1 cellular context compared by ENCODE assay signal in the genomic region with DNA sequence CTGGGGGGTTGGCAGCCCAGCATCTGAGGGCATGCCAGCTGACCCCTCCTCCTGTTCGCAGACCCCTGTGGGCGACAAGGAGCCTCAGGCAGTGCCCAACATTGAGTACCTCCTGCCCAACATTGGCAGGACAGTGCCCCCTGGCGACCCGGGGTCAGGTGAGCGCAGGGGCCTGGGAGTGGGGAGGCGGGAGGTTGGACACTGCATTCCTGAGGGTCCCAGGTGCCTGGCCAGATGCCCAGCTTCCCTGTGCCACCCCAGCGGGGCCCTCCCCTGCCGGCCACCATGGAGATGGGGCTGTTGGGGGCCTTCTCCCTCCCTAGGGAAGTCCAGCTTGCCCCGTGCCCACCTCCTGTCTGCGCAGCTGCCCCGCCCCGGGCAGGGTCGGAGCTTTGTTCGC.
TF ChIP-seq lines count a peak whose summit lies in the region.

No MANE protein-coding gene starts in this region.

TF ChIP-seq in GM23338, 12 proteins besides CTCF, POLR2A, EP300 and RAD21 (continued from another document):
- TF ChIP-seq, protein P1, sequence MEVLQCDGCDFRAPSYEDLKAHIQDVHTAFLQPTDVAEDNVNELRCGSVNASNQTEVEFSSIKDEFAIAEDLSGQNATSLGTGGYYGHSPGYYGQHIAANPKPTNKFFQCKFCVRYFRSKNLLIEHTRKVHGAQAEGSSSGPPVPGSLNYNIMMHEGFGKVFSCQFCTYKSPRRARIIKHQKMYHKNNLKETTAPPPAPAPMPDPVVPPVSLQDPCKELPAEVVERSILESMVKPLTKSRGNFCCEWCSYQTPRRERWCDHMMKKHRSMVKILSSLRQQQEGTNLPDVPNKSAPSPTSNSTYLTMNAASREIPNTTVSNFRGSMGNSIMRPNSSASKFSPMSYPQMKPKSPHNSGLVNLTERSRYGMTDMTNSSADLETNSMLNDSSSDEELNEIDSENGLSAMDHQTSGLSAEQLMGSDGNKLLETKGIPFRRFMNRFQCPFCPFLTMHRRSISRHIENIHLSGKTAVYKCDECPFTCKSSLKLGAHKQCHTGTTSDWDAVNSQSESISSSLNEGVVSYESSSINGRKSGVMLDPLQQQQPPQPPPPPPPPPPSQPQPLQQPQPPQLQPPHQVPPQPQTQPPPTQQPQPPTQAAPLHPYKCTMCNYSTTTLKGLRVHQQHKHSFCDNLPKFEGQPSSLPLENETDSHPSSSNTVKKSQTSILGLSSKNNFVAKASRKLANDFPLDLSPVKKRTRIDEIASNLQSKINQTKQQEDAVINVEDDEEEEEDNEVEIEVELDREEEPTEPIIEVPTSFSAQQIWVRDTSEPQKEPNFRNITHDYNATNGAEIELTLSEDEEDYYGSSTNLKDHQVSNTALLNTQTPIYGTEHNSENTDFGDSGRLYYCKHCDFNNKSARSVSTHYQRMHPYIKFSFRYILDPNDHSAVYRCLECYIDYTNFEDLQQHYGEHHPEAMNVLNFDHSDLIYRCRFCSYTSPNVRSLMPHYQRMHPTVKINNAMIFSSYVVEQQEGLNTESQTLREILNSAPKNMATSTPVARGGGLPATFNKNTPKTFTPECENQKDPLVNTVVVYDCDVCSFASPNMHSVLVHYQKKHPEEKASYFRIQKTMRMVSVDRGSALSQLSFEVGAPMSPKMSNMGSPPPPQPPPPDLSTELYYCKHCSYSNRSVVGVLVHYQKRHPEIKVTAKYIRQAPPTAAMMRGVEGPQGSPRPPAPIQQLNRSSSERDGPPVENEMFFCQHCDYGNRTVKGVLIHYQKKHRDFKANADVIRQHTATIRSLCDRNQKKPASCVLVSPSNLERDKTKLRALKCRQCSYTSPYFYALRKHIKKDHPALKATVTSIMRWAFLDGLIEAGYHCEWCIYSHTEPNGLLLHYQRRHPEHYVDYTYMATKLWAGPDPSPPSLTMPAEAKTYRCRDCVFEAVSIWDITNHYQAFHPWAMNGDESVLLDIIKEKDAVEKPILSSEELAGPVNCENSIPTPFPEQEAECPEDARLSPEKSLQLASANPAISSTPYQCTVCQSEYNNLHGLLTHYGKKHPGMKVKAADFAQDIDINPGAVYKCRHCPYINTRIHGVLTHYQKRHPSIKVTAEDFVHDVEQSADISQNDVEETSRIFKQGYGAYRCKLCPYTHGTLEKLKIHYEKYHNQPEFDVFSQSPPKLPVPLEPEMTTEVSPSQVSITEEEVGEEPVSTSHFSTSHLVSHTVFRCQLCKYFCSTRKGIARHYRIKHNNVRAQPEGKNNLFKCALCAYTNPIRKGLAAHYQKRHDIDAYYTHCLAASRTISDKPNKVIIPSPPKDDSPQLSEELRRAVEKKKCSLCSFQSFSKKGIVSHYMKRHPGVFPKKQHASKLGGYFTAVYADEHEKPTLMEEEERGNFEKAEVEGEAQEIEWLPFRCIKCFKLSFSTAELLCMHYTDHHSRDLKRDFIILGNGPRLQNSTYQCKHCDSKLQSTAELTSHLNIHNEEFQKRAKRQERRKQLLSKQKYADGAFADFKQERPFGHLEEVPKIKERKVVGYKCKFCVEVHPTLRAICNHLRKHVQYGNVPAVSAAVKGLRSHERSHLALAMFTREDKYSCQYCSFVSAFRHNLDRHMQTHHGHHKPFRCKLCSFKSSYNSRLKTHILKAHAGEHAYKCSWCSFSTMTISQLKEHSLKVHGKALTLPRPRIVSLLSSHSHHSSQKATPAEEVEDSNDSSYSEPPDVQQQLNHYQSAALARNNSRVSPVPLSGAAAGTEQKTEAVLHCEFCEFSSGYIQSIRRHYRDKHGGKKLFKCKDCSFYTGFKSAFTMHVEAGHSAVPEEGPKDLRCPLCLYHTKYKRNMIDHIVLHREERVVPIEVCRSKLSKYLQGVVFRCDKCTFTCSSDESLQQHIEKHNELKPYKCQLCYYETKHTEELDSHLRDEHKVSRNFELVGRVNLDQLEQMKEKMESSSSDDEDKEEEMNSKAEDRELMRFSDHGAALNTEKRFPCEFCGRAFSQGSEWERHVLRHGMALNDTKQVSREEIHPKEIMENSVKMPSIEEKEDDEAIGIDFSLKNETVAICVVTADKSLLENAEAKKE (CRISPR knock-in tag; IDR thresholded peaks at IDR 0.05): no peak
- TF ChIP-seq, protein P2, sequence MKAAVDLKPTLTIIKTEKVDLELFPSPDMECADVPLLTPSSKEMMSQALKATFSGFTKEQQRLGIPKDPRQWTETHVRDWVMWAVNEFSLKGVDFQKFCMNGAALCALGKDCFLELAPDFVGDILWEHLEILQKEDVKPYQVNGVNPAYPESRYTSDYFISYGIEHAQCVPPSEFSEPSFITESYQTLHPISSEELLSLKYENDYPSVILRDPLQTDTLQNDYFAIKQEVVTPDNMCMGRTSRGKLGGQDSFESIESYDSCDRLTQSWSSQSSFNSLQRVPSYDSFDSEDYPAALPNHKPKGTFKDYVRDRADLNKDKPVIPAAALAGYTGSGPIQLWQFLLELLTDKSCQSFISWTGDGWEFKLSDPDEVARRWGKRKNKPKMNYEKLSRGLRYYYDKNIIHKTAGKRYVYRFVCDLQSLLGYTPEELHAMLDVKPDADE (IDR thresholded peaks at IDR 0.05): no peak
- TF ChIP-seq ZNF331 (CRISPR knock-in tag; IDR thresholded peaks at IDR 0.05; ENCODE audit: low read depth) (no peak), STAT1 (IDR thresholded peaks at IDR 0.05; ENCODE audit: unreplicated experiment) (no peak), ZNF114 (CRISPR knock-in tag; IDR thresholded peaks at IDR 0.05) (no peak)
